12 cellular contexts compared by ENCODE assay signal in genomic region chr19:38698225-38699026, GRCh38. TPM values are rescaled to one million over a fixed set of nuclear protein-coding genes. Genes with fewer than 3 reads are reported as not detected.
DNase-seq lines count a peak whose midpoint lies in the region; ATAC-seq and TF ChIP-seq lines count a peak whose summit lies in the region.
"Had no signal": no experiment of that assay in that cellular context is flagged by ENCODE, and none has a peak within 500 bp of the region (broad histone marks: within the 10 kb centered on the region; RNA-seq: fewer than 3 reads in every experiment).

No MANE protein-coding gene starts in this region.

- no peak for TF ChIP-seq CTCF in VCaP (conservative IDR thresholded peaks at IDR 0.05)
- no peak for TF ChIP-seq CTCF in parathyroid adenoma (IDR thresholded peaks at IDR 0.05)

- peaks cover 57% of the 10 kb centered on the region for H3K79me2 ChIP-seq in parathyroid adenoma

- H3K36me3 ChIP-seq in BLaER1 treated with 17β-estradiol and CSF1 and Interleukin-3, amounts not matched to agents 10 nM and 100 nM, result peaks cover 40 to 76% (median 57%) of the 10 kb centered on the region in 11 experiments
- H3K36me3 ChIP-seq in esophagus (ENCODE audit: control insufficient read depth in 2 of 2, insufficient read depth in 2 of 2, low read length in 1 of 2) (peaks cover 17 to 53% of the 10 kb centered on the region in 2 donors), parathyroid adenoma (ENCODE audit: control insufficient read depth, insufficient read depth, low read length) (no peaks in the 10 kb centered on the region)

- peak overlapping the region in 7 of 11 experiments; percentile 10 to 63 (median 40); a peak in 8 of 22 replicates for H3K27ac ChIP-seq in BLaER1 treated with 17β-estradiol and CSF1 and Interleukin-3, amounts not matched to agents 10 nM and 100 nM
- H3K27ac ChIP-seq in VCaP (0 out of 2 replicates have a peak overlapping the region, but pooled peaks have one; percentile 19), esophagus (ENCODE audit: low read depth in 2 of 2, low read length in 1 of 2) (peak overlapping the region; percentile 53 to 82), parathyroid adenoma (peak overlapping the region; percentile 76)
- H3K27ac ChIP-seq: C4-2B had no signal

- no peak for DNase-seq in NCI-H1092 (lab: John Stamatoyannopoulos, UW)
- no peak for DNase-seq in iPS-NIHi7 (ENCODE audit: extremely low spot score)
- DNase-seq in COR-L47 (lab: John Stamatoyannopoulos, UW), result no peak
- DNase-seq: activated naive CD4-positive, alpha-beta T cell; kidney glomerular epithelial cell; NCI-H774 had no signal

- peak overlapping the region; percentile 51 to 92 (median 71) for H3K4me2 ChIP-seq in BLaER1 treated with 17β-estradiol and CSF1 and Interleukin-3, amounts not matched to agents 10 nM and 100 nM
- no peak overlapping the region for H3K4me2 ChIP-seq in parathyroid adenoma (ENCODE audit: low read length)

- H3K9ac ChIP-seq in BLaER1 treated with 17β-estradiol and CSF1 and Interleukin-3, amounts not matched to agents 10 nM and 100 nM, result 0 out of 22 replicates have a peak overlapping the region, but pooled peaks of 1 of the 11 experiments have one; percentile 23
- H3K9ac ChIP-seq in parathyroid adenoma, result no peak overlapping the region

- no peak overlapping the region for H3K4me3 ChIP-seq in BLaER1 treated with 17β-estradiol and CSF1 and Interleukin-3, amounts not matched to agents 10 nM and 100 nM
- H3K4me3 ChIP-seq in esophagus (ENCODE audit: low read depth in 1 of 2, low read length in 2 of 2), result no peak overlapping the region
- H3K4me3 ChIP-seq in parathyroid adenoma (ENCODE audit: low read depth, low read length), result no peak overlapping the region

- no peak overlapping the region for H2AFZ ChIP-seq in parathyroid adenoma

- peaks cover 62 to 96% (median 94%) of the 10 kb centered on the region in 10 experiments for H3K4me1 ChIP-seq in BLaER1 treated with 17β-estradiol and CSF1 and Interleukin-3, amounts not matched to agents 10 nM and 100 nM
- H3K4me1 ChIP-seq in esophagus (ENCODE audit: control insufficient read depth in 2 of 2, insufficient read depth in 2 of 2, low read length in 1 of 2) (peaks cover 10 to 56% of the 10 kb centered on the region in 2 donors), parathyroid adenoma (peaks cover 65% of the 10 kb centered on the region)

- H3K27me3 ChIP-seq in BLaER1 treated with 17β-estradiol and CSF1 and Interleukin-3, amounts not matched to agents 10 nM and 100 nM, result no peaks in the 10 kb centered on the region
- H3K27me3 ChIP-seq in esophagus (ENCODE audit: control insufficient read depth in 1 of 2, insufficient read depth in 2 of 2, low read length in 2 of 2) (no peaks in the 10 kb centered on the region), parathyroid adenoma (ENCODE audit: control insufficient read depth, insufficient read depth, low read length) (no peaks in the 10 kb centered on the region)

- H4K20me1 ChIP-seq in BLaER1 treated with 17β-estradiol and CSF1 and Interleukin-3, amounts not matched to agents 10 nM and 100 nM, result peaks cover 61 to 100% (median 95%) of the 10 kb centered on the region in 11 experiments

- WGBS in esophagus, 2 donors, result 61 to 68% methylated on average over 22 of the region's 22 CpGs

- ATAC-seq in GM19324 (IDR thresholded peaks at IDR 0.05; ENCODE audit: low FRiP score, unreplicated experiment), result no peak

- no peaks in the 10 kb centered on the region for H3K9me3 ChIP-seq in BLaER1 treated with 17β-estradiol and CSF1 and Interleukin-3, amounts not matched to agents 10 nM and 100 nM (replicated peaks in 1 of 11)
- no peaks in the 10 kb centered on the region for H3K9me3 ChIP-seq in esophagus (ENCODE audit: control insufficient read depth in 2 of 2, insufficient read depth in 1 of 2, low read depth in 1 of 2, low read length in 1 of 2)
- no peaks in the 10 kb centered on the region for H3K9me3 ChIP-seq in parathyroid adenoma (ENCODE audit: control insufficient read depth, low read length)

RNA-seq across cellular contexts. Expression of gene CAPN12, which starts 45.8 kb away (rescaled TPM):
- 10 to 100 TPM in 1 of 2 donors, 1 to 10 TPM in 1; 4.1 to 12.3 TPM for polyA plus RNA-seq in esophagus

RNA-seq across cellular contexts. Expression of gene ACTN4, which starts 51.0 kb away (rescaled TPM):
- 100 to 1,000 TPM; 261 to 376 TPM for polyA plus RNA-seq in esophagus

Comparison
In these comparisons a context has a peak if more than half of its experiments do, and no peak if none do; other contexts are left out.
1. H3K27ac ChIP-seq: peak in every context shown above with its lines; median percentile 76 in parathyroid adenoma; 68 in esophagus; 40 in BLaER1 treated with 17β-estradiol and CSF1 and Interleukin-3, amounts not matched to agents 10 nM and 100 nM; 19 in VCaP.